Comparison of ENCODE assay signal across 1 cellular context in genomic region chr9:75197521-75197920, GRCh38.
TF ChIP-seq lines count a peak whose summit lies in the region.

No MANE protein-coding gene starts in this region.

TF ChIP-seq in HEK293, 187 proteins besides CTCF, POLR2A, EP300 and RAD21 (continued from another document and continues in another):
- TF ChIP-seq, protein P1, sequence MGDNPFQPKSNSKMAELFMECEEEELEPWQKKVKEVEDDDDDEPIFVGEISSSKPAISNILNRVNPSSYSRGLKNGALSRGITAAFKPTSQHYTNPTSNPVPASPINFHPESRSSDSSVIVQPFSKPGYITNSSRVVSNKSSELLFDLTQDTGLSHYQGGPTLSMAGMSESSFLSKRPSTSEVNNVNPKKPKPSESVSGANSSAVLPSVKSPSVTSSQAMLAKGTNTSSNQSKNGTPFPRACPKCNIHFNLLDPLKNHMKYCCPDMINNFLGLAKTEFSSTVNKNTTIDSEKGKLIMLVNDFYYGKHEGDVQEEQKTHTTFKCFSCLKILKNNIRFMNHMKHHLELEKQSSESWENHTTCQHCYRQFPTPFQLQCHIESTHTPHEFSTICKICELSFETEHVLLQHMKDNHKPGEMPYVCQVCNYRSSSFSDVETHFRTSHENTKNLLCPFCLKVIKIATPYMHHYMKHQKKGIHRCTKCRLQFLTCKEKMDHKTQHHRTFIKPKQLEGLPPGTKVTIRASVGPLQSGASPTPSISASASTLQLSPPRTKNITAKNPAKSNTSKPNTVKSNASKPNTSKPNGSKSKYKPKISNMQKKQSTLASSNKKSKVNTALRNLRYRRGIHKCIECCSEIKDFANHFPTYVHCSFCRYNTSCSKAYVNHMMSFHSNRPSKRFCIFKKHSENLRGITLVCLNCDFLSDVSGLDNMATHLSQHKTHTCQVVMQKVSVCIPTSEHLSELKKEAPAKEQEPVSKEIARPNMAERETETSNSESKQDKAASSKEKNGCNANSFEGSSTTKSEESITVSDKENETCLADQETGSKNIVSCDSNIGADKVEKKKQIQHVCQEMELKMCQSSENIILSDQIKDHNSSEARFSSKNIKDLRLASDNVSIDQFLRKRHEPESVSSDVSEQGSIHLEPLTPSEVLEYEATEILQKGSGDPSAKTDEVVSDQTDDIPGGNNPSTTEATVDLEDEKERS (tag by site-specific recombination; IDR thresholded peaks at IDR 0.05) = no peak
- TF ChIP-seq ZBTB48 (tag by site-specific recombination; IDR thresholded peaks at IDR 0.05) (no peak), ZNF223 (tag by site-specific recombination; IDR thresholded peaks at IDR 0.05) (no peak), WT1 (tag by site-specific recombination; IDR thresholded peaks at IDR 0.05) (no peak), BCL11B (tag by site-specific recombination; IDR thresholded peaks at IDR 0.05; ENCODE audit: low read depth) (no peak), ZSCAN23 (tag by site-specific recombination; IDR thresholded peaks at IDR 0.05) (no peak), ZNF157 (tag by site-specific recombination; IDR thresholded peaks at IDR 0.05) (no peak), ZNF488 (tag by site-specific recombination; IDR thresholded peaks at IDR 0.05) (no peak), AEBP2 (tag by site-specific recombination; IDR thresholded peaks at IDR 0.05; ENCODE audit: borderline replicate concordance) (no peak), MYNN (tag by site-specific recombination; IDR thresholded peaks at IDR 0.05; ENCODE audit: borderline replicate concordance) (no peak), ZNF169 (tag by site-specific recombination; IDR thresholded peaks at IDR 0.05) (no peak), ZNF561 (tag by site-specific recombination; IDR thresholded peaks at IDR 0.05; ENCODE audit: borderline replicate concordance) (0 out of 2 replicates have a peak, but pooled peaks have one; percentile 54), ZNF16 (tag by site-specific recombination; IDR thresholded peaks at IDR 0.05; ENCODE audit: low read depth) (no peak), ZNF292 (tag by site-specific recombination; IDR thresholded peaks at IDR 0.05; ENCODE audit: borderline replicate concordance, low read depth) (no peak), ZFP41 (tag by site-specific recombination; IDR thresholded peaks at IDR 0.05; ENCODE audit: borderline replicate concordance) (no peak), SCRT2 (tag by site-specific recombination; IDR thresholded peaks at IDR 0.05) (no peak), ZNF549 (tag by site-specific recombination; IDR thresholded peaks at IDR 0.05) (no peak), ZNF514 (tag by site-specific recombination; IDR thresholded peaks at IDR 0.05) (no peak), ZNF426 (tag by site-specific recombination; IDR thresholded peaks at IDR 0.05) (no peak), REPIN1 (tag by site-specific recombination; IDR thresholded peaks at IDR 0.05; ENCODE audit: low read depth) (no peak), ZEB2 (tag by site-specific recombination; IDR thresholded peaks at IDR 0.05) (no peak), ZNF184 (tag by site-specific recombination; IDR thresholded peaks at IDR 0.05) (peak; percentile 67), ZNF747 (tag by site-specific recombination; IDR thresholded peaks at IDR 0.05) (no peak), ZNF211 (tag by site-specific recombination; IDR thresholded peaks at IDR 0.05; ENCODE audit: low read depth) (no peak), ZNF155 (tag by site-specific recombination; IDR thresholded peaks at IDR 0.05) (no peak), ZNF362 (tag by site-specific recombination; IDR thresholded peaks at IDR 0.05) (no peak), ZNF707 (tag by site-specific recombination; IDR thresholded peaks at IDR 0.05) (no peak), ZFHX2 (tag by site-specific recombination; conservative IDR thresholded peaks at IDR 0.05) (peak; percentile 64), RBAK (tag by site-specific recombination; IDR thresholded peaks at IDR 0.05) (no peak), ZNF112 (tag by site-specific recombination; IDR thresholded peaks at IDR 0.05) (0 out of 2 replicates have a peak, but pooled peaks have one; percentile 24), ZNF302 (tag by site-specific recombination; IDR thresholded peaks at IDR 0.05; ENCODE audit: low read depth) (no peak), ZNF837 (tag by site-specific recombination; IDR thresholded peaks at IDR 0.05) (no peak), ZNF174 (tag by site-specific recombination; IDR thresholded peaks at IDR 0.05) (0 out of 2 replicates have a peak, but pooled peaks have one; percentile 54), ZNF560 (tag by site-specific recombination; IDR thresholded peaks at IDR 0.05; ENCODE audit: borderline replicate concordance) (no peak), TSHZ1 (tag by site-specific recombination; IDR thresholded peaks at IDR 0.05; ENCODE audit: borderline replicate concordance) (no peak), KLF8 (tag by site-specific recombination; IDR thresholded peaks at IDR 0.05) (no peak), ZNF48 (tag by site-specific recombination; IDR thresholded peaks at IDR 0.05) (no peak), ZNF132 (tag by site-specific recombination; IDR thresholded peaks at IDR 0.05; ENCODE audit: borderline replicate concordance) (no peak), KLF16 (tag by site-specific recombination; IDR thresholded peaks at IDR 0.05) (no peak), ZBTB21 (tag by site-specific recombination; IDR thresholded peaks at IDR 0.05) (peak; percentile 80), ZNF701 (tag by site-specific recombination; IDR thresholded peaks at IDR 0.05) (no peak), ZNF544 (tag by site-specific recombination; IDR thresholded peaks at IDR 0.05) (0 out of 2 replicates have a peak, but pooled peaks have one; percentile 32), ZSCAN4 (tag by site-specific recombination; IDR thresholded peaks at IDR 0.05) (no peak)
- TF ChIP-seq, protein P2, sequence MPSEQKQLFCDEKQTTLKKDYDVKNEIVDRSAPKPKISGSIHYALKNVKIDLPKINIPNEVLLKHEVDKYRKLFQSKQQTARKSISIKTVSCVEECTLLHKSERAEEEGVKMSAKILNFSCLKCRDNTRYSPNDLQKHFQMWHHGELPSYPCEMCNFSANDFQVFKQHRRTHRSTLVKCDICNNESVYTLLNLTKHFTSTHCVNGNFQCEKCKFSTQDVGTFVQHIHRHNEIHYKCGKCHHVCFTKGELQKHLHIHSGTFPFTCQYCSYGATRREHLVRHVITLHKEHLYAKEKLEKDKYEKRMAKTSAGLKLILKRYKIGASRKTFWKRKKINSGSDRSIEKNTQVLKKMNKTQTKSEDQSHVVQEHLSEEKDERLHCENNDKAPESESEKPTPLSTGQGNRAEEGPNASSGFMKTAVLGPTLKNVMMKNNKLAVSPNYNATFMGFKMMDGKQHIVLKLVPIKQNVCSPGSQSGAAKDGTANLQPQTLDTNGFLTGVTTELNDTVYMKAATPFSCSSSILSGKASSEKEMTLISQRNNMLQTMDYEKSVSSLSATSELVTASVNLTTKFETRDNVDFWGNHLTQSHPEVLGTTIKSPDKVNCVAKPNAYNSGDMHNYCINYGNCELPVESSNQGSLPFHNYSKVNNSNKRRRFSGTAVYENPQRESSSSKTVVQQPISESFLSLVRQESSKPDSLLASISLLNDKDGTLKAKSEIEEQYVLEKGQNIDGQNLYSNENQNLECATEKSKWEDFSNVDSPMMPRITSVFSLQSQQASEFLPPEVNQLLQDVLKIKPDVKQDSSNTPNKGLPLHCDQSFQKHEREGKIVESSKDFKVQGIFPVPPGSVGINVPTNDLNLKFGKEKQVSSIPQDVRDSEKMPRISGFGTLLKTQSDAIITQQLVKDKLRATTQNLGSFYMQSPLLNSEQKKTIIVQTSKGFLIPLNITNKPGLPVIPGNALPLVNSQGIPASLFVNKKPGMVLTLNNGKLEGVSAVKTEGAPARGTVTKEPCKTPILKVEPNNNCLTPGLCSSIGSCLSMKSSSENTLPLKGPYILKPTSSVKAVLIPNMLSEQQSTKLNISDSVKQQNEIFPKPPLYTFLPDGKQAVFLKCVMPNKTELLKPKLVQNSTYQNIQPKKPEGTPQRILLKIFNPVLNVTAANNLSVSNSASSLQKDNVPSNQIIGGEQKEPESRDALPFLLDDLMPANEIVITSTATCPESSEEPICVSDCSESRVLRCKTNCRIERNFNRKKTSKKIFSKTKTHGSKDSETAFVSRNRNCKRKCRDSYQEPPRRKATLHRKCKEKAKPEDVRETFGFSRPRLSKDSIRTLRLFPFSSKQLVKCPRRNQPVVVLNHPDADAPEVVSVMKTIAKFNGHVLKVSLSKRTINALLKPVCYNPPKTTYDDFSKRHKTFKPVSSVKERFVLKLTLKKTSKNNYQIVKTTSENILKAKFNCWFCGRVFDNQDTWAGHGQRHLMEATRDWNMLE (tag by site-specific recombination; conservative IDR thresholded peaks at IDR 0.05; ENCODE audit: low read depth) = no peak
- TF ChIP-seq, protein P3, sequence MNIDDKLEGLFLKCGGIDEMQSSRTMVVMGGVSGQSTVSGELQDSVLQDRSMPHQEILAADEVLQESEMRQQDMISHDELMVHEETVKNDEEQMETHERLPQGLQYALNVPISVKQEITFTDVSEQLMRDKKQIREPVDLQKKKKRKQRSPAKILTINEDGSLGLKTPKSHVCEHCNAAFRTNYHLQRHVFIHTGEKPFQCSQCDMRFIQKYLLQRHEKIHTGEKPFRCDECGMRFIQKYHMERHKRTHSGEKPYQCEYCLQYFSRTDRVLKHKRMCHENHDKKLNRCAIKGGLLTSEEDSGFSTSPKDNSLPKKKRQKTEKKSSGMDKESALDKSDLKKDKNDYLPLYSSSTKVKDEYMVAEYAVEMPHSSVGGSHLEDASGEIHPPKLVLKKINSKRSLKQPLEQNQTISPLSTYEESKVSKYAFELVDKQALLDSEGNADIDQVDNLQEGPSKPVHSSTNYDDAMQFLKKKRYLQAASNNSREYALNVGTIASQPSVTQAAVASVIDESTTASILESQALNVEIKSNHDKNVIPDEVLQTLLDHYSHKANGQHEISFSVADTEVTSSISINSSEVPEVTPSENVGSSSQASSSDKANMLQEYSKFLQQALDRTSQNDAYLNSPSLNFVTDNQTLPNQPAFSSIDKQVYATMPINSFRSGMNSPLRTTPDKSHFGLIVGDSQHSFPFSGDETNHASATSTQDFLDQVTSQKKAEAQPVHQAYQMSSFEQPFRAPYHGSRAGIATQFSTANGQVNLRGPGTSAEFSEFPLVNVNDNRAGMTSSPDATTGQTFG (tag by site-specific recombination; IDR thresholded peaks at IDR 0.05; ENCODE audit: borderline replicate concordance) = no peak
